In genomic region chr6:106744781-106745180, GRCh38 we compare ENCODE assay signal across 22 cellular contexts.
"Had no signal": no experiment of that assay in that cellular context is flagged by ENCODE, and none has a peak within 500 bp of the region (broad histone marks: within the 10 kb centered on the region; RNA-seq: fewer than 3 reads in every experiment).

No MANE protein-coding gene starts in this region.

- H3K9me3 ChIP-seq: gastrocnemius medialis, psoas muscle, sigmoid colon, vagina had no signal

- ATAC-seq: gastrocnemius medialis; naive thymus-derived CD8-positive, alpha-beta T cell; right cardiac atrium; stimulated activated effector memory CD8-positive, alpha-beta T cell treated with anti-CD3 and anti-CD28 coated beads, Interleukin-12 subunit alpha, Interleukin-12 subunit beta, amount 100 ng/mL, for 72 hours had no signal

- H3K36me3 ChIP-seq: gastrocnemius medialis, sigmoid colon, stomach, tibial nerve, vagina had no signal

- H3K27ac ChIP-seq: coronary artery, dorsolateral prefrontal cortex, gastrocnemius medialis, psoas muscle, sigmoid colon, stomach, tibial nerve, vagina had no signal

- H3K4me1 ChIP-seq: sigmoid colon, tibial nerve, vagina had no signal

- FAIRE-seq: kidney had no signal

- DNase-seq: dorsolateral prefrontal cortex; effector CD4-positive, alpha-beta T cell; gastrocnemius medialis; head of caudate nucleus; kidney; midbrain; naive thymus-derived CD8-positive, alpha-beta T cell; nephron progenitor cell; nucleus accumbens; posterior cingulate gyrus; psoas muscle; right cardiac atrium; sigmoid colon; stimulated activated CD4-positive, alpha-beta T cell treated with anti-CD3 and anti-CD28 coated beads, Interleukin-2, amount 100 ng/mL, for 24 hours; stimulated activated CD4-positive, alpha-beta T cell treated with anti-CD3 and anti-CD28 coated beads, Interleukin-4, amount 100 ng/mL, for 24 hours; stimulated activated naive CD4-positive, alpha-beta T cell treated with Interleukin-2 at 50 U/mL for 16 hours; stomach had no signal

- H3K27me3 ChIP-seq: dorsolateral prefrontal cortex, gastrocnemius medialis, sigmoid colon, stomach, tibial nerve, vagina had no signal

- H3K4me3 ChIP-seq: coronary artery, dorsolateral prefrontal cortex, gastrocnemius medialis, lung, psoas muscle, sigmoid colon, stomach, tibial nerve, vagina had no signal
